In genomic region chr5:180787025-180787424, GRCh38 we compare ENCODE assay signal across 11 cellular contexts. TPM values are rescaled to one million over a fixed set of nuclear protein-coding genes. Genes with fewer than 3 reads are reported as not detected.
A peak's percentile ranks its signal among the peaks of the same experiment; 100 is the strongest.
DNase-seq lines count a peak whose midpoint lies in the region; ATAC-seq, FAIRE-seq and TF ChIP-seq lines count a peak whose summit lies in the region.
"Had no signal": no experiment of that assay in that cellular context is flagged by ENCODE, and none has a peak within 500 bp of the region (broad histone marks: within the 10 kb centered on the region; RNA-seq: fewer than 3 reads in every experiment).

No MANE protein-coding gene starts in this region.

- no TSS peak for BruUV-seq in endothelial cell of umbilical vein (replicated peaks; lab: Mats Ljungman, UMichigan)

- ATAC-seq in HG03442 (IDR thresholded peaks at IDR 0.05; ENCODE audit: unreplicated experiment): no peak

- POLR2A ChIA-PET in endothelial cell of umbilical vein (lab: Charles Lee): no interaction called here

- intact Hi-C loops in endothelial cell of umbilical vein (cut with micrococcal nuclease): loop anchor here (5.0 to 10.0 kb wide), 2 partner anchors 265 to 298 kb away; no protein-coding TSS in a partner anchor

- H4K20me1 ChIP-seq in endothelial cell of umbilical vein (replicated peaks; ENCODE audit: control insufficient read depth, extremely low read depth, insufficient read depth, low read length): no peaks in the 10 kb centered on the region

- H3K9me3 ChIP-seq in MG63 (no peaks in the 10 kb centered on the region), endothelial cell of umbilical vein (replicated peaks; ENCODE audit: control insufficient read depth, insufficient read depth, low read length) (no peaks in the 10 kb centered on the region), neutrophil (no peaks in the 10 kb centered on the region)

- TF ChIP-seq CTCF in endothelial cell of umbilical vein (IDR thresholded peaks at IDR 0.05; ENCODE audit: extremely low read depth in 1 of 2, insufficient read depth in 1 of 2, low read depth in 1 of 2, low read length in 2 of 2) (no peak), neutrophil (IDR thresholded peaks at IDR 0.05) (no peak)

- H3K9me1 ChIP-seq in endothelial cell of umbilical vein (replicated peaks; ENCODE audit: control insufficient read depth, extremely low read depth, insufficient read depth, low read length): no peaks in the 10 kb centered on the region

- H3K27ac ChIP-seq in endothelial cell of umbilical vein (ENCODE audit: insufficient read depth, low read depth, low read length) (peak overlapping the region; percentile 80), neutrophil (peak overlapping the region; percentile 43)

- H3K36me3 ChIP-seq in MG63 (peaks cover 43% of the 10 kb centered on the region), endothelial cell of umbilical vein (ENCODE audit: control insufficient read depth in 2 of 2, extremely low read depth in 1 of 2, insufficient read depth in 2 of 2, low read length in 2 of 2) (peaks cover 4 to 16% of the 10 kb centered on the region in 2 experiments), neutrophil (peaks cover 52% of the 10 kb centered on the region)

- DNase-seq in AG20443 (ENCODE audit: low spot score): peak; percentile 39
- peak; percentile 69 for DNase-seq in MG63
- peak; percentile 33 for DNase-seq in endothelial cell of umbilical vein (ENCODE audit: low read depth, low spot score)
- no peak for DNase-seq in DMS153 (lab: John Stamatoyannopoulos, UW)
- DNase-seq in NCI-H510A (lab: John Stamatoyannopoulos, UW): no peak
- no peak for DNase-seq in NCI-H226
- DNase-seq: activated naive CD4-positive, alpha-beta T cell treated with anti-CD3 and anti-CD28 coated beads, Interleukin-2, amount 50 U/mL, for 16 hours; GF-D8; SIG-M5 had no signal

- H2AFZ ChIP-seq in endothelial cell of umbilical vein (ENCODE audit: low read depth, low read length): peak overlapping the region; percentile 1

- H3K27me3 ChIP-seq in MG63 (no peaks in the 10 kb centered on the region), endothelial cell of umbilical vein (ENCODE audit: control insufficient read depth in 2 of 2, insufficient read depth in 2 of 2, low read length in 2 of 2) (no peaks in the 10 kb centered on the region), neutrophil (no peaks in the 10 kb centered on the region)

- H3K4me1 ChIP-seq in endothelial cell of umbilical vein (ENCODE audit: control insufficient read depth, extremely low read depth, insufficient read depth, low read length) (peaks cover 34% of the 10 kb centered on the region), neutrophil (ENCODE audit: control insufficient read depth in 1 of 2, insufficient read depth in 1 of 2, low read depth in 1 of 2, low read length in 1 of 2) (no peaks in the 10 kb centered on the region)

- H3K79me2 ChIP-seq in endothelial cell of umbilical vein (ENCODE audit: control insufficient read depth, insufficient read depth, low read length): peaks cover 15% of the 10 kb centered on the region

- H3K4me2 ChIP-seq in endothelial cell of umbilical vein (ENCODE audit: insufficient read depth, low read length): peak overlapping the region; percentile 12

- TF ChIP-seq POLR2A in endothelial cell of umbilical vein (IDR thresholded peaks at IDR 0.05; ENCODE audit: low read depth, low read length): peak; percentile 35

- dilution Hi-C loops in endothelial cell of umbilical vein (cut with MboI; ENCODE audit: extremely low pct_ligation_motif_present, low sequenced_read_pairs): no loop called here

- no peak overlapping the region for H3K4me3 ChIP-seq in MG63
- H3K4me3 ChIP-seq in endothelial cell of umbilical vein (replicated peaks in 1 of 3; ENCODE audit: insufficient read depth in 1 of 3, low read depth in 1 of 3, low read length in 3 of 3): peak overlapping the region in 1 of 3 experiments; percentile 22
- no peak overlapping the region for H3K4me3 ChIP-seq in neutrophil (ENCODE audit: low read depth in 1 of 2, low read length in 1 of 2)

- CTCF ChIA-PET in endothelial cell of umbilical vein (lab: Charles Lee): interaction anchor here (1.1 to 5.0 kb wide), 8 partner anchors 12 to 397 kb away, joined by 3 to 53 read pairs (median 4); no protein-coding TSS in a partner anchor

- no peak for FAIRE-seq in endothelial cell of umbilical vein (lab: Jason Lieb, UNC)

- H3K9ac ChIP-seq in endothelial cell of umbilical vein (replicated peaks; ENCODE audit: extremely low read depth, insufficient read depth, low read length): peak overlapping the region; percentile 64

TF ChIP-seq in endothelial cell of umbilical vein, 7 proteins besides CTCF, POLR2A, EP300 and RAD21:
- TF ChIP-seq MYC (IDR thresholded peaks at IDR 0.05; ENCODE audit: low read depth, low read length) (no peak), FOS (IDR thresholded peaks at IDR 0.05; ENCODE audit: borderline replicate concordance, insufficient read depth, low read length) (no peak), MAX (IDR thresholded peaks at IDR 0.05; ENCODE audit: insufficient read depth, insufficient read length) (no peak)
TF ChIP-seq in endothelial cell of umbilical vein: peak in this region for 0.

RNA-seq across cellular contexts. Expression of gene MGAT1, which starts 15.6 kb away (rescaled TPM):
- total RNA-seq in MG63 (2014; rRNA removed; shearing (Covaris generic); ENCODE audit: low replicate concordance): 186 and 189 TPM in 2 replicates
- total RNA-seq in endothelial cell of umbilical vein: 108 and 123 TPM in 2 replicates
- polyA plus RNA-seq in endothelial cell of umbilical vein: 126 and 153 TPM in 2 replicates
- polyA plus RNA-seq in endothelial cell of umbilical vein (2011; cell fraction: cytosol; rRNA removed): 83.5 and 99.1 TPM in 2 replicates
- polyA plus RNA-seq in endothelial cell of umbilical vein (2011; cell fraction: nucleus; rRNA removed): 54.0 and 56.7 TPM in 2 replicates
- polyA plus RNA-seq in endothelial cell of umbilical vein (2012): 59.8 and 70.3 TPM in 2 replicates
- 80.6 and 100 TPM in 2 replicates for polyA minus RNA-seq in endothelial cell of umbilical vein
- polyA minus RNA-seq in endothelial cell of umbilical vein (2011; cell fraction: cytosol; rRNA and poly(A)+ RNA removed): 49.0 TPM
- polyA minus RNA-seq in endothelial cell of umbilical vein (2011; cell fraction: nucleus; rRNA and poly(A)+ RNA removed): 31.9 and 43.9 TPM in 2 replicates

RNA-seq across cellular contexts. Expression of gene OR2Y1, which starts 47.2 kb away (rescaled TPM):
- total RNA-seq in MG63 (2014; rRNA removed; shearing (Covaris generic); ENCODE audit: low replicate concordance): not detected in 2 replicates
- total RNA-seq in endothelial cell of umbilical vein: not detected in 2 replicates
- polyA plus RNA-seq in endothelial cell of umbilical vein: not detected in 2 replicates
- polyA plus RNA-seq in endothelial cell of umbilical vein (2011; cell fraction: cytosol; rRNA removed): not detected in 2 replicates
- polyA plus RNA-seq in endothelial cell of umbilical vein (2011; cell fraction: nucleus; rRNA removed): not detected in 2 replicates
- not detected in 2 replicates for polyA plus RNA-seq in endothelial cell of umbilical vein (2012)
- not detected in 2 replicates for polyA minus RNA-seq in endothelial cell of umbilical vein
- not detected for polyA minus RNA-seq in endothelial cell of umbilical vein (2011; cell fraction: cytosol; rRNA and poly(A)+ RNA removed)
- polyA minus RNA-seq in endothelial cell of umbilical vein (2011; cell fraction: nucleus; rRNA and poly(A)+ RNA removed): not detected in 2 replicates

Comparison
In these comparisons a context has a peak if more than half of its experiments do, and no peak if none do; other contexts are left out.
1. DNase-seq: peak in AG20443 (single experiment), MG63 (single experiment) and endothelial cell of umbilical vein (single experiment); none in DMS153 (single experiment), NCI-H510A (single experiment) and NCI-H226 (single experiment).